In genomic region chr9:6413365-6414263, GRCh38 we compare ENCODE assay signal across 8 cellular contexts. TPM values are rescaled to one million over a fixed set of nuclear protein-coding genes. Genes with fewer than 3 reads are reported as not detected.
DNase-seq lines count a peak whose midpoint lies in the region; ATAC-seq and TF ChIP-seq lines count a peak whose summit lies in the region.

No MANE protein-coding gene starts in this region.

- peaks cover 36% of the 10 kb centered on the region for H3K4me1 Mint-ChIP-seq in stimulated activated effector memory CD8-positive, alpha-beta T cell treated with anti-CD3 and anti-CD28 coated beads, Interleukin-12 subunit alpha, Interleukin-12 subunit beta, amount 100 ng/mL, for 72 hours

- DNase-seq in Jurkat, Clone E6-1 (ENCODE audit: low read depth, low spot score), result no peak
- peak; percentile 14 to 16 for DNase-seq in activated CD4-positive, alpha-beta T cell treated with anti-CD3 and anti-CD28 coated beads for 24 hours (ENCODE audit: low read depth in 2 of 2)
- peak; percentile 45 for DNase-seq in dermis blood vessel endothelial cell
- peak; percentile 32 to 38 for DNase-seq in lung microvascular endothelial cell (ENCODE audit: low read depth in 2 of 2)
- DNase-seq in stimulated activated effector memory CD8-positive, alpha-beta T cell treated with anti-CD3 and anti-CD28 coated beads, Interleukin-12 subunit alpha, Interleukin-12 subunit beta, amount 100 ng/mL, for 72 hours (ENCODE audit: low spot score in 2 of 2), result peak; percentile 38 to 80
- no peak for DNase-seq in NCI-H187 treated with DMSO at 0.1 percent for 48 hours (lab: John Stamatoyannopoulos, UW)

- H3K9me2 ChIP-seq in DOHH2 (replicated peaks; ENCODE audit: control insufficient read depth, low read length), result no peaks in the 10 kb centered on the region

- no peaks in the 10 kb centered on the region for H3K9me3 ChIP-seq in DOHH2 (ENCODE audit: control insufficient read depth, insufficient read depth, low read length)

- H3K9me3 Mint-ChIP-seq in stimulated activated effector memory CD8-positive, alpha-beta T cell treated with anti-CD3 and anti-CD28 coated beads, Interleukin-12 subunit alpha, Interleukin-12 subunit beta, amount 100 ng/mL, for 72 hours, result no peaks in the 10 kb centered on the region

- H3K4me2 ChIP-seq in DOHH2 (ENCODE audit: low read length), result peak overlapping the region; percentile 91

- peak overlapping the region; percentile 96 for H3K27ac ChIP-seq in DOHH2 (ENCODE audit: low read depth, low read length)

- H3K4me3 Mint-ChIP-seq in stimulated activated effector memory CD8-positive, alpha-beta T cell treated with anti-CD3 and anti-CD28 coated beads, Interleukin-12 subunit alpha, Interleukin-12 subunit beta, amount 100 ng/mL, for 72 hours, result peak overlapping the region; percentile 73

- H3K4me1 ChIP-seq in DOHH2 (ENCODE audit: control insufficient read depth, low read length), result peaks cover 80% of the 10 kb centered on the region

- H3F3A ChIP-seq in DOHH2 (ENCODE audit: control insufficient read depth, insufficient read depth), result peaks cover 17% of the 10 kb centered on the region

- peak; percentile 13 for ATAC-seq in GM21576 (IDR thresholded peaks at IDR 0.05; ENCODE audit: unreplicated experiment)
- peak; percentile 29 for ATAC-seq in stimulated activated effector memory CD8-positive, alpha-beta T cell treated with anti-CD3 and anti-CD28 coated beads, Interleukin-12 subunit alpha, Interleukin-12 subunit beta, amount 100 ng/mL, for 72 hours

- peaks cover 47% of the 10 kb centered on the region for H3K36me3 ChIP-seq in DOHH2 (ENCODE audit: control insufficient read depth, low read length)

- peaks cover 56% of the 10 kb centered on the region for H3K79me2 ChIP-seq in DOHH2 (ENCODE audit: control insufficient read depth, low read length)

- peak overlapping the region; percentile 98 for H3K4me3 ChIP-seq in DOHH2 (ENCODE audit: low read length)
- H3K4me3 ChIP-seq in Jurkat, Clone E6-1 (ENCODE audit: low read length), result peak overlapping the region; percentile 74

- TF ChIP-seq CTCF in DOHH2 (IDR thresholded peaks at IDR 0.05; ENCODE audit: low read depth, low read length, poor library complexity, severe bottlenecking), result no peak

- H3K36me3 Mint-ChIP-seq in stimulated activated effector memory CD8-positive, alpha-beta T cell treated with anti-CD3 and anti-CD28 coated beads, Interleukin-12 subunit alpha, Interleukin-12 subunit beta, amount 100 ng/mL, for 72 hours, result peaks cover 41% of the 10 kb centered on the region

- H3K27me3 ChIP-seq in DOHH2 (ENCODE audit: control insufficient read depth, low read length), result no peaks in the 10 kb centered on the region

- H3K27ac Mint-ChIP-seq in stimulated activated effector memory CD8-positive, alpha-beta T cell treated with anti-CD3 and anti-CD28 coated beads, Interleukin-12 subunit alpha, Interleukin-12 subunit beta, amount 100 ng/mL, for 72 hours, result peak overlapping the region; percentile 89

- H4K20me1 ChIP-seq in DOHH2 (ENCODE audit: control insufficient read depth, insufficient read depth, low read depth, low read length), result peaks cover 38% of the 10 kb centered on the region

RNA-seq across cellular contexts. Expression of gene UHRF2, which starts 0.6 kb away (rescaled TPM):
- 55.6 TPM for polyA plus RNA-seq in Jurkat, Clone E6-1 (2012; ENCODE audit: insufficient read depth, insufficient read length)
- total RNA-seq in dermis blood vessel endothelial cell (88.9 and 99.9 TPM in 2 replicates), lung microvascular endothelial cell (37.7 and 61.1 TPM in 2 replicates)

Comparison
In these comparisons a context has a peak if more than half of its experiments do, and no peak if none do; other contexts are left out.
1. DNase-seq: peak in activated CD4-positive, alpha-beta T cell treated with anti-CD3 and anti-CD28 coated beads for 24 hours (2 of 2), dermis blood vessel endothelial cell (single experiment), lung microvascular endothelial cell (2 of 2) and stimulated activated effector memory CD8-positive, alpha-beta T cell treated with anti-CD3 and anti-CD28 coated beads, Interleukin-12 subunit alpha, Interleukin-12 subunit beta, amount 100 ng/mL, for 72 hours (2 of 2); none in Jurkat, Clone E6-1 (single experiment) and NCI-H187 treated with DMSO at 0.1 percent for 48 hours (single experiment).